ENCODE assay signal across 21 cellular contexts in genomic region chr7:36999851-37000480, GRCh38.
DNase-seq lines count a peak whose midpoint lies in the region; ATAC-seq lines count a peak whose summit lies in the region.
"Had no signal": no experiment of that assay in that cellular context is flagged by ENCODE, and none has a peak within 500 bp of the region (broad histone marks: within the 10 kb centered on the region; RNA-seq: fewer than 3 reads in every experiment).

No MANE protein-coding gene starts in this region.

- WGBS in GM23248 (ENCODE audit: low coverage in 1 of 2, low lambda C conversion rate in 2 of 2, missing lambda C conversion rate in 2 of 2), 2 experiments = 2 to 5% methylated on average over 8 of the region's 8 CpGs

- H3K27me3 ChIP-seq in GM23248 (replicated peaks; ENCODE audit: insufficient read depth) (no peaks in the 10 kb centered on the region), endocrine pancreas (ENCODE audit: control insufficient read depth, insufficient read depth, low read length) (no peaks in the 10 kb centered on the region)
- H3K27me3 ChIP-seq: heart right ventricle, right lobe of liver had no signal

- no peaks in the 10 kb centered on the region for H3K9me3 ChIP-seq in GM23248 (ENCODE audit: low read depth)
- no peaks in the 10 kb centered on the region for H3K9me3 ChIP-seq in endocrine pancreas (ENCODE audit: control insufficient read depth, low read length)
- H3K9me3 ChIP-seq: right lobe of liver had no signal

- in situ Hi-C loops in GM23248 (cut with MboI) = no loop called here

- H3K79me2 ChIP-seq in GM23248 (ENCODE audit: insufficient read depth) = no peaks in the 10 kb centered on the region
- H3K79me2 ChIP-seq: parathyroid adenoma had no signal

- H3K9ac ChIP-seq in GM23248 = no peak overlapping the region
- H3K9ac ChIP-seq in endocrine pancreas (ENCODE audit: control insufficient read depth, insufficient read depth, low read length) = no peak overlapping the region
- H3K9ac ChIP-seq: parathyroid adenoma had no signal

- H3K9me2 ChIP-seq in GM23248 (ENCODE audit: insufficient read depth) = no peaks in the 10 kb centered on the region

- no peak overlapping the region for H3K4me2 ChIP-seq in GM23248 (ENCODE audit: unreplicated experiment)

- no peaks in the 10 kb centered on the region for H4K20me1 ChIP-seq in GM23248 (ENCODE audit: insufficient read depth)

- no peak overlapping the region for H3K27ac ChIP-seq in GM23248
- H3K27ac ChIP-seq: heart right ventricle, HL-60, parathyroid adenoma, right lobe of liver had no signal

- DNase-seq in GM23248 (peak; percentile 4), NCI-H69 (lab: John Stamatoyannopoulos, UW) (peak; percentile 55), retina (peak; percentile 35), globus pallidus (ENCODE audit: low spot score) (no peak)
- DNase-seq in effector CD8-positive, alpha-beta T cell (lab: John Stamatoyannopoulos, UW) = no peak
- DNase-seq: activated CD8-positive, alpha-beta T cell treated with anti-CD3 and anti-CD28 coated beads for 36 hours; activated gamma-delta T cell treated with Interleukin-2 at 50 U/mL for 16 hours; activated T-cell treated with anti-CD3 and anti-CD28 coated beads for 4 hours; central memory CD4-positive, alpha-beta T cell; effector memory CD4-positive, alpha-beta T cell; heart right ventricle; nephron progenitor cell; right lobe of liver had no signal

- no peak for ATAC-seq in GM21576 (IDR thresholded peaks at IDR 0.05; ENCODE audit: unreplicated experiment)
- no peak for ATAC-seq in HG03432 (IDR thresholded peaks at IDR 0.05; ENCODE audit: unreplicated experiment)
- ATAC-seq: activated CD4-positive, CD25-positive, alpha-beta regulatory T cell treated with anti-CD3 and anti-CD28 coated beads, Interleukin-2, amount 50 U/mL, for 24 hours; activated CD8-positive, alpha-beta T cell treated with anti-CD3 and anti-CD28 coated beads for 36 hours; heart right ventricle; HepG2; left lobe of liver; right lobe of liver had no signal

- H3K36me3 ChIP-seq in GM23248 (ENCODE audit: low read depth) = no peaks in the 10 kb centered on the region
- H3K36me3 ChIP-seq in endocrine pancreas (ENCODE audit: control insufficient read depth, insufficient read depth, low read length) = no peaks in the 10 kb centered on the region
- H3K36me3 ChIP-seq: heart right ventricle, right lobe of liver had no signal

- H3K4me3 ChIP-seq in GM23248 (no peak overlapping the region), endocrine pancreas (ENCODE audit: control insufficient read depth, insufficient read depth, low read length) (peak overlapping the region; percentile 70)
- H3K4me3 ChIP-seq: heart right ventricle, right lobe of liver had no signal

- no peaks in the 10 kb centered on the region for H3F3A ChIP-seq in GM23248 (ENCODE audit: insufficient read depth)

- H3K4me1 ChIP-seq in GM23248 (ENCODE audit: insufficient read depth) = no peaks in the 10 kb centered on the region
- peaks cover 4% of the 10 kb centered on the region for H3K4me1 ChIP-seq in endocrine pancreas (ENCODE audit: control insufficient read depth, insufficient read depth, low read length)
- H3K4me1 ChIP-seq: parathyroid adenoma, right lobe of liver had no signal

- H2AFZ ChIP-seq in GM23248 = no peak overlapping the region
- H2AFZ ChIP-seq: parathyroid adenoma had no signal

Comparison
In these comparisons a context has a peak if more than half of its experiments do, and no peak if none do; other contexts are left out.
1. DNase-seq: peak in GM23248 (single experiment), NCI-H69 (single experiment) and retina (single experiment); none in globus pallidus (single experiment) and effector CD8-positive, alpha-beta T cell (single experiment).